ENCODE assay signal across 12 cellular contexts in genomic region chr3:197494366-197495058, GRCh38.
DNase-seq lines count a peak whose midpoint lies in the region; FAIRE-seq and TF ChIP-seq lines count a peak whose summit lies in the region.
"Had no signal": no experiment of that assay in that cellular context is flagged by ENCODE, and none has a peak within 500 bp of the region (broad histone marks: within the 10 kb centered on the region; RNA-seq: fewer than 3 reads in every experiment).

No MANE protein-coding gene starts in this region.

- H3K4me1 ChIP-seq in keratinocyte (ENCODE audit: control insufficient read depth, extremely low read depth, insufficient read depth, low read length) = peaks cover 35% of the 10 kb centered on the region
- peaks cover 0 to 7% (median 0%) of the 10 kb centered on the region in 4 donors for H3K4me1 ChIP-seq in stomach

- peak overlapping the region; percentile 63 for H3K9ac ChIP-seq in keratinocyte (ENCODE audit: control insufficient read depth, extremely low read depth, insufficient read depth, low read length)

- no peaks in the 10 kb centered on the region for H3K27me3 ChIP-seq in keratinocyte (ENCODE audit: control insufficient read depth, extremely low read depth, insufficient read depth, low read length)
- no peaks in the 10 kb centered on the region for H3K27me3 ChIP-seq in stomach
- H3K27me3 ChIP-seq: cardiac muscle cell had no signal

- CTCF ChIA-PET in RWPE1 (lab: Yijun Ruan, JAX) = no interaction called here

- no peaks in the 10 kb centered on the region for H4K20me1 ChIP-seq in keratinocyte (ENCODE audit: control insufficient read depth, extremely low read depth, insufficient read depth, low read length)

- H2AFZ ChIP-seq in keratinocyte (ENCODE audit: control insufficient read depth, low read length) = peak overlapping the region; percentile 46

- 54 to 66% (median 64%) methylated on average over 6 to 10 of the region's 10 CpGs for WGBS in stomach, 5 donors

- POLR2A ChIA-PET in RWPE1 (lab: Yijun Ruan, JAX; ENCODE audit: low non-redundant PET) = no interaction called here

- no peaks in the 10 kb centered on the region for H3K79me2 ChIP-seq in keratinocyte (ENCODE audit: control insufficient read depth, insufficient read depth, low read length)

- H3K4me3 ChIP-seq in keratinocyte (ENCODE audit: control insufficient read depth in 2 of 3, extremely low read depth in 1 of 3, insufficient read depth in 2 of 3, low read depth in 1 of 3, low read length in 3 of 3) = no peak overlapping the region
- H3K4me3 ChIP-seq in stomach = no peak overlapping the region
- H3K4me3 ChIP-seq: cardiac muscle cell had no signal

- TF ChIP-seq CTCF in RWPE1 (conservative IDR thresholded peaks at IDR 0.05; ENCODE audit: low read depth) = no peak
- TF ChIP-seq CTCF in keratinocyte (optimal IDR thresholded peaks at IDR 0.05 in 1 of 3, IDR thresholded peaks at IDR 0.05 in 1 of 3, conservative IDR thresholded peaks at IDR 0.05 in 1 of 3; ENCODE audit: extremely low read depth in 1 of 3, insufficient read depth in 2 of 3, low read length in 3 of 3) = no peak
- TF ChIP-seq CTCF in stomach (IDR thresholded peaks at IDR 0.05) = no peak

- no peaks in the 10 kb centered on the region for H3K9me1 ChIP-seq in keratinocyte (ENCODE audit: control insufficient read depth, extremely low read depth, insufficient read depth, low read length)

- no peaks in the 10 kb centered on the region for H3K9me3 ChIP-seq in keratinocyte (ENCODE audit: control insufficient read depth, low read depth, low read length)
- no peaks in the 10 kb centered on the region for H3K9me3 ChIP-seq in stomach

- no peak for TF ChIP-seq POLR2A in stomach (IDR thresholded peaks at IDR 0.05)

- in situ Hi-C loops in ACHN (cut with HindIII; ENCODE audit: low pct_ligation_motif_present, low pct_unique_long_range_greater_than_20kb, low sequenced_read_pairs) = no loop called here

- H3K4me2 ChIP-seq in keratinocyte (ENCODE audit: control insufficient read depth, extremely low read depth, insufficient read depth, low read depth, low read length) = no peak overlapping the region

- peak; percentile 96 for FAIRE-seq in keratinocyte (lab: Jason Lieb, UNC)

- H3K27ac ChIP-seq in RWPE1 = peak overlapping the region; percentile 88
- peak overlapping the region; percentile 79 for H3K27ac ChIP-seq in keratinocyte (ENCODE audit: control insufficient read depth, insufficient read depth, low read length)
- no peak overlapping the region for H3K27ac ChIP-seq in stomach
- H3K27ac ChIP-seq: cardiac muscle cell had no signal

- no peak for TF ChIP-seq EP300 in stomach (IDR thresholded peaks at IDR 0.05)

- DNase-seq in NCI-H510A treated with DMSO at 0.1 percent for 48 hours (lab: John Stamatoyannopoulos, UW) = peak; percentile 7
- DNase-seq in NCI-H510A (lab: John Stamatoyannopoulos, UW) = no peak
- DNase-seq in RWPE1 (ENCODE audit: low spot score) = no peak
- DNase-seq in keratinocyte (ENCODE audit: low read depth, low spot score) = no peak
- DNase-seq in stomach = peak; percentile 34
- DNase-seq in NCI-H345 (lab: John Stamatoyannopoulos, UW) = no peak
- DNase-seq in ACHN = no peak
- DNase-seq in NCI-H2029 treated with DMSO at 0.1 percent for 48 hours (lab: John Stamatoyannopoulos, UW) = no peak
- DNase-seq: foreskin fibroblast, left cardiac atrium, NCI-H1048 had no signal

- H3K36me3 ChIP-seq in keratinocyte (ENCODE audit: control insufficient read depth in 2 of 2, extremely low read depth in 1 of 2, insufficient read depth in 2 of 2, low read length in 2 of 2) (no peaks in the 10 kb centered on the region), stomach (no peaks in the 10 kb centered on the region)
- H3K36me3 ChIP-seq: cardiac muscle cell had no signal

- intact Hi-C loops in stomach (cut with DNase I; ENCODE audit: low total_unique reads) = no loop called here

- dilution Hi-C loops in keratinocyte (cut with MboI; ENCODE audit: extremely low pct_ligation_motif_present, low sequenced_read_pairs) = loop anchor here (25.0 kb wide), 1 partner anchor 182 kb away; no protein-coding TSS in a partner anchor

Comparison
In these comparisons a context has a peak if more than half of its experiments do, and no peak if none do; other contexts are left out.
1. DNase-seq: peak in NCI-H510A treated with DMSO at 0.1 percent for 48 hours (single experiment) and stomach (single experiment); none in NCI-H510A (single experiment), RWPE1 (single experiment), keratinocyte (single experiment), NCI-H345 (single experiment), ACHN (single experiment) and NCI-H2029 treated with DMSO at 0.1 percent for 48 hours (single experiment).
2. H3K27ac ChIP-seq: peak in RWPE1 (single experiment) and keratinocyte (single experiment); none in stomach (0 of 5).